ENCODE assay signal across 11 cellular contexts in genomic region chr17:6496116-6496481, GRCh38. TPM values are rescaled to one million over a fixed set of nuclear protein-coding genes. Genes with fewer than 3 reads are reported as not detected.
DNase-seq lines count a peak whose midpoint lies in the region; ATAC-seq, FAIRE-seq and TF ChIP-seq lines count a peak whose summit lies in the region.
"Had no signal": no experiment of that assay in that cellular context is flagged by ENCODE, and none has a peak within 500 bp of the region (broad histone marks: within the 10 kb centered on the region; RNA-seq: fewer than 3 reads in every experiment).

No MANE protein-coding gene starts in this region.

- H3K14ac ChIP-seq in H1 (ENCODE audit: insufficient read length), result no peak overlapping the region

- H3K4me1 ChIP-seq in H1 (replicated peaks in 1 of 4; ENCODE audit: control insufficient read depth in 3 of 4, insufficient read depth in 4 of 4, low read length in 3 of 4), result peaks cover 9 to 30% (median 16%) of the 10 kb centered on the region in 4 experiments
- H3K4me1 ChIP-seq in gastrocnemius medialis, result peaks cover 8 to 16% of the 10 kb centered on the region in 2 donors

- peak overlapping the region; percentile 81 for H3K18ac ChIP-seq in H1 (ENCODE audit: extremely low read depth, low read length)

- POLR2A ChIA-PET in H1 (lab: Charles Lee; ENCODE audit: partially characterized antibody), result interaction anchor here (1.0 to 1.4 kb wide), 4 partner anchors 10 to 143 kb away, joined by 3 to 5 read pairs (median 3); no protein-coding TSS in a partner anchor

- intact Hi-C loops in gastrocnemius medialis (cut with DNase I; ENCODE audit: low total_unique reads), result no loop called here

- peak overlapping the region; percentile 78 for H4K91ac ChIP-seq in H1 (replicated peaks; ENCODE audit: insufficient read length, low read length)

- no peak overlapping the region for H2BK20ac ChIP-seq in H1 (ENCODE audit: low read length)

- peak overlapping the region; percentile 66; the same call in 1 of the 2 replicates for H2AFZ ChIP-seq in H1 (ENCODE audit: low read length)

- TF ChIP-seq RAD21 in H1 (IDR thresholded peaks at IDR 0.05 in 1 of 2, conservative IDR thresholded peaks at IDR 0.05 in 1 of 2; ENCODE audit: low read depth in 2 of 2, low read length in 2 of 2), result no peak

- H2BK15ac ChIP-seq in H1 (ENCODE audit: low read length), result 0 out of 2 replicates have a peak overlapping the region, but pooled peaks have one; percentile 83

- WGBS in H1 (ENCODE audit: extremely low coverage in 1 of 2, insufficient coverage in 1 of 2, insufficient read length in 1 of 2, insufficient replicate concordance in 2 of 2, low coverage in 1 of 2, low lambda C conversion rate in 2 of 2, missing lambda C conversion rate in 1 of 2), 2 experiments, result 10% methylated on average over 8 of the region's 8 CpGs; no CpG with 5 or more reads in 1 of the 2 experiments

- no peak overlapping the region for H3K4ac ChIP-seq in H1 (replicated peaks; ENCODE audit: insufficient read length, low read depth, low read length)

- TF ChIP-seq EP300 in H1 (IDR thresholded peaks at IDR 0.05; ENCODE audit: borderline replicate concordance in 1 of 2, low read depth in 2 of 2, low read length in 2 of 2), result no peak

- H3K23me2 ChIP-seq in H1 (ENCODE audit: low read depth, low read length), result peaks cover 4% of the 10 kb centered on the region; the same call in 1 of the 2 replicates

- in situ Hi-C loops in gastrocnemius medialis (cut with MboI; ENCODE audit: low sequenced_read_pairs in 4 of 4), result no loop called here

- no peak overlapping the region for H4K5ac ChIP-seq in H1 (ENCODE audit: insufficient read length, low read depth, low read length)

- H4K8ac ChIP-seq in H1 (ENCODE audit: extremely low read depth, insufficient read depth, low read length), result no peak overlapping the region

- H3K27me3 ChIP-seq in H1 (replicated peaks in 1 of 4; ENCODE audit: control insufficient read depth in 3 of 4, extremely low read depth in 1 of 4, insufficient read depth in 3 of 4, low read length in 3 of 4) (no peaks in the 10 kb centered on the region), gastrocnemius medialis (no peaks in the 10 kb centered on the region)

- TF ChIP-seq POLR2A in H1 (IDR thresholded peaks at IDR 0.05; ENCODE audit: control extremely low read depth in 1 of 2, low read depth in 2 of 2, low read length in 2 of 2) (no peak), gastrocnemius medialis (IDR thresholded peaks at IDR 0.05) (no peak)

- peak overlapping the region; percentile 64 to 80 for H3K4me2 ChIP-seq in H1 (ENCODE audit: insufficient read depth in 1 of 2, low read depth in 2 of 2, low read length in 2 of 2)

- H3K36me3 ChIP-seq in H1 (ENCODE audit: control insufficient read depth in 2 of 4, insufficient read depth in 4 of 4, low read length in 3 of 4) (no peaks in the 10 kb centered on the region), gastrocnemius medialis (no peaks in the 10 kb centered on the region)

- peak; percentile 48 for DNase-seq in activated CD8-positive, alpha-beta memory T cell treated with anti-CD3 and anti-CD28 coated beads, Interleukin-2, amount 50 U/mL, for 48 hours
- DNase-seq in activated CD8-positive, alpha-beta memory T cell treated with anti-CD3 and anti-CD28 coated beads for 24 hours, result no peak
- peak; percentile 88 for DNase-seq in NCI-H526 treated with DMSO at 0.1 percent for 48 hours (lab: John Stamatoyannopoulos, UW)
- peak; percentile 31 to 72 for DNase-seq in H1 (ENCODE audit: low read depth in 1 of 2, low spot score in 2 of 2)
- peak; percentile 26 for DNase-seq in stimulated activated CD8-positive, alpha-beta memory T cell treated with anti-CD3 and anti-CD28 coated beads, Interleukin-4, amount 100 ng/mL, for 48 hours
- no peak for DNase-seq in gastrocnemius medialis
- no peak for DNase-seq in NCI-H345 (lab: John Stamatoyannopoulos, UW)
- no peak for DNase-seq in NCI-H1930 (lab: John Stamatoyannopoulos, UW)
- DNase-seq: effector CD4-positive, alpha-beta T cell had no signal

- H3K56ac ChIP-seq in H1 (replicated peaks; ENCODE audit: insufficient read length, low read depth, low read length), result no peak overlapping the region

- H4K20me1 ChIP-seq in H1 (replicated peaks in 1 of 2; ENCODE audit: control insufficient read depth in 1 of 2, insufficient read depth in 2 of 2, low read length in 2 of 2), result no peaks in the 10 kb centered on the region

- CTCF ChIA-PET in H1 (lab: Charles Lee; ENCODE audit: partially characterized antibody), result interaction anchor here (0.7 to 1.9 kb wide), 12 partner anchors 11 to 697 kb away, joined by 3 to 12 read pairs (median 4); no protein-coding TSS in a partner anchor

- no peak overlapping the region for H2AK5ac ChIP-seq in H1 (ENCODE audit: low read depth, low read length)

- no peak overlapping the region for H2BK120ac ChIP-seq in H1 (replicated peaks; ENCODE audit: low read depth, low read length)

- no peaks in the 10 kb centered on the region for H3K9me3 ChIP-seq in H1 (ENCODE audit: insufficient read depth in 2 of 2, low read depth in 1 of 2, low read length in 1 of 2)
- H3K9me3 ChIP-seq in gastrocnemius medialis, result no peaks in the 10 kb centered on the region

- no peak overlapping the region for H3K27ac ChIP-seq in H1 (ENCODE audit: low read depth, low read length)
- no peak overlapping the region for H3K27ac ChIP-seq in gastrocnemius medialis

- H3K79me1 ChIP-seq in H1 (ENCODE audit: low read depth, low read length), result no peaks in the 10 kb centered on the region

- H3K79me2 ChIP-seq in H1 (ENCODE audit: control insufficient read depth in 1 of 2, insufficient read depth in 2 of 2, low read length in 2 of 2), result no peaks in the 10 kb centered on the region

- no peak for ATAC-seq in gastrocnemius medialis
- ATAC-seq: left colon, right cardiac atrium had no signal

- FAIRE-seq in H1 (lab: Jason Lieb, UNC), result peak; percentile 92

- no peak overlapping the region for H3K9ac ChIP-seq in H1 (replicated peaks in 1 of 4; ENCODE audit: extremely low read depth in 1 of 4, low read depth in 3 of 4, low read length in 3 of 4)

- no peak overlapping the region for H3K23ac ChIP-seq in H1 (ENCODE audit: insufficient read length)

- H3K4me3 ChIP-seq in H1 (ENCODE audit: extremely low read depth in 1 of 4, insufficient read depth in 2 of 4, low read depth in 3 of 4, low read length in 4 of 4), result peak overlapping the region; percentile 21 to 51 (median 40); a peak in 7 of 8 replicates
- H3K4me3 ChIP-seq in gastrocnemius medialis, result no peak overlapping the region

- TF ChIP-seq CTCF in H1 (IDR thresholded peaks at IDR 0.05; ENCODE audit: control extremely low read depth in 1 of 3, insufficient read depth in 1 of 3, low read depth in 1 of 3, low read length in 3 of 3) (no peak), gastrocnemius medialis (IDR thresholded peaks at IDR 0.05 in 4 of 5, conservative IDR thresholded peaks at IDR 0.05 in 1 of 5) (no peak)

- 0 out of 2 replicates have a peak overlapping the region, but pooled peaks have one; percentile 90 for H2BK5ac ChIP-seq in H1 (ENCODE audit: low read depth, low read length)

- H2BK12ac ChIP-seq in H1 (ENCODE audit: low read depth, low read length), result no peak overlapping the region

TF ChIP-seq in H1, 55 proteins besides CTCF, POLR2A, EP300 and RAD21:
- no peak; the same call in 1 of the 2 replicates for TF ChIP-seq PHF8 (conservative IDR thresholded peaks at IDR 0.05; ENCODE audit: low read depth, low read length)
- TF ChIP-seq TBP (IDR thresholded peaks at IDR 0.05; ENCODE audit: low read depth, low read length), result 0 out of 2 replicates have a peak, but pooled peaks have one; percentile 34

RNA-seq across cellular contexts. Expression of gene PIMREG, which starts 51.8 kb away (rescaled TPM):
- total RNA-seq in H1 (2021; fragmentation: NEBNext Ultra II Directional; extraction: Animal tissue kit (Norgen Biotek cat#: 25700)), result 133 and 143 TPM in 2 replicates
- 126 and 148 TPM in 2 replicates for polyA plus RNA-seq in H1 (2011; rRNA removed)
- polyA plus RNA-seq in H1 (2011; cell fraction: cytosol; rRNA removed), result 154 TPM
- polyA plus RNA-seq in H1 (2011; cell fraction: nucleus; rRNA removed), result 223 TPM
- polyA plus RNA-seq in H1 (2012, experiment 1 of 2), result 83.9 to 119 TPM (median 107 TPM) in 4 replicates
- 116 TPM for polyA plus RNA-seq in H1 (2012, experiment 2 of 2)
- polyA plus RNA-seq in H1 (2013, experiment 1 of 2), result 64.4 TPM
- 62.7 TPM for polyA plus RNA-seq in H1 (2013, experiment 2 of 2)
- 55.3 and 66.3 TPM in 2 replicates for polyA minus RNA-seq in H1 (2011; rRNA and poly(A)+ RNA removed)
- polyA minus RNA-seq in H1 (2011; cell fraction: cytosol; rRNA and poly(A)+ RNA removed), result 56.3 TPM
- 68.8 TPM for polyA minus RNA-seq in H1 (2011; cell fraction: nucleus; rRNA and poly(A)+ RNA removed)
- under 1 TPM in 1 of 4 donors, not detected in 3; 0.51 TPM for total RNA-seq in gastrocnemius medialis

Comparison
In these comparisons a context has a peak if more than half of its experiments do, and no peak if none do; other contexts are left out.
1. DNase-seq: peak in activated CD8-positive, alpha-beta memory T cell treated with anti-CD3 and anti-CD28 coated beads, Interleukin-2, amount 50 U/mL, for 48 hours (single experiment), NCI-H526 treated with DMSO at 0.1 percent for 48 hours (single experiment), H1 (2 of 2) and stimulated activated CD8-positive, alpha-beta memory T cell treated with anti-CD3 and anti-CD28 coated beads, Interleukin-4, amount 100 ng/mL, for 48 hours (single experiment); none in activated CD8-positive, alpha-beta memory T cell treated with anti-CD3 and anti-CD28 coated beads for 24 hours (single experiment), gastrocnemius medialis (0 of 2), NCI-H345 (single experiment) and NCI-H1930 (0 of 2).
2. H3K4me3 ChIP-seq: peak in H1 (4 of 4); none in gastrocnemius medialis (0 of 4).
3. RNA of gene PIMREG, which starts 51.8 kb away (total RNA-seq): 133 to 143 TPM in H1; 0.51 TPM in gastrocnemius medialis; every median in the first group is over 10 times any median in the second.